9 cellular contexts compared by ENCODE assay signal in the genomic region with DNA sequence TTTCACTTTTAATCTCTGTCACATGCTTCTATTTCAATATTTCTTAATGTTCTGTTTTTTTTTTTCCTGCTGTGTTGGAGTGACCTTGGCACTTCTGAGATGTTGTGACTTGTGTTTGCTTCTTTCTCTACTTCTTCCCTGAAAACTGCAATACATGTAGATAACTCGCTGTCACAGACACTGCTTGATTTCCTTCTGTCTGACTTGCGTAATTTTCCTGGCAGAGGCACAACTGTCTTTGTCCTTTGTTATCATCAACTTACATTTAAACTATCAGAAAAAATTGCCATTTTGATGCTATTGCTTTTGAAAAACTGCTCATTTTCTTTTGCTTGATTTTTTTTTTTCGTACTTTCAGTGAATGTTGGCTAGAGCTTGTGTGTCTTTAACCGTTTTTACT.
DNase-seq lines count a peak whose midpoint lies in the region; ATAC-seq, FAIRE-seq and TF ChIP-seq lines count a peak whose summit lies in the region.
"Had no signal": no experiment of that assay in that cellular context is flagged by ENCODE, and none has a peak within 500 bp of the region (broad histone marks: within the 10 kb centered on the region; RNA-seq: fewer than 3 reads in every experiment).

No MANE protein-coding gene starts in this region.

- ATAC-seq in T-helper 17 cell: no peak
- peak; percentile 68 for ATAC-seq in sciatic nerve
- no peak for ATAC-seq in GM19328 (IDR thresholded peaks at IDR 0.05; ENCODE audit: unreplicated experiment)
- ATAC-seq in HG02885 (IDR thresholded peaks at IDR 0.05; ENCODE audit: poor library complexity, unreplicated experiment): no peak

- H3K36me3 Mint-ChIP-seq in T-helper 17 cell (ENCODE audit: low read depth): peaks cover 2% of the 10 kb centered on the region

- no peak for TF ChIP-seq CTCF in fibroblast of villous mesenchyme (IDR thresholded peaks at IDR 0.05; ENCODE audit: insufficient read depth, low read depth, low read length)

- FAIRE-seq in HTR-8/SVneo (lab: Jason Lieb, UNC): peak; percentile 44

- intact Hi-C loops in sciatic nerve (cut with DNase I): loop anchor here (10.0 kb wide), 1 partner anchor 425 kb away; no protein-coding TSS in a partner anchor
- intact Hi-C loops in posterior cingulate gyrus (cut with DNase I): loop anchor here (10.0 kb wide), 1 partner anchor 435 kb away; a partner anchor contains a TSS

- no peaks in the 10 kb centered on the region for H3K9me3 ChIP-seq in T-helper 17 cell (ENCODE audit: control insufficient read depth, low read length, poor library complexity, severe bottlenecking)

- H3K4me1 Mint-ChIP-seq in T-helper 17 cell: peaks cover 41% of the 10 kb centered on the region

- H3K27ac Mint-ChIP-seq in T-helper 17 cell: peak overlapping the region; percentile 78

- DNase-seq in HTR-8/SVneo (ENCODE audit: insufficient read length, low spot score) (no peak), T-helper 17 cell (no peak), fibroblast of villous mesenchyme (ENCODE audit: low read depth) (peak; percentile 66), sciatic nerve (ENCODE audit: low spot score) (no peak), AG20443 (ENCODE audit: low spot score) (no peak), posterior cingulate gyrus (no peak)
- DNase-seq: stimulated activated CD4-positive, alpha-beta T cell treated with anti-CD3 and anti-CD28 coated beads, Interleukin-4, amount 100 ng/mL, for 24 hours had no signal

- no peaks in the 10 kb centered on the region for H3K27me3 Mint-ChIP-seq in T-helper 17 cell

- no peak overlapping the region for H3K4me3 Mint-ChIP-seq in T-helper 17 cell

- H3K4me3 ChIP-seq in fibroblast of villous mesenchyme (ENCODE audit: low read depth, low read length): no peak overlapping the region
